1 cellular context compared by ENCODE assay signal in the genomic region with DNA sequence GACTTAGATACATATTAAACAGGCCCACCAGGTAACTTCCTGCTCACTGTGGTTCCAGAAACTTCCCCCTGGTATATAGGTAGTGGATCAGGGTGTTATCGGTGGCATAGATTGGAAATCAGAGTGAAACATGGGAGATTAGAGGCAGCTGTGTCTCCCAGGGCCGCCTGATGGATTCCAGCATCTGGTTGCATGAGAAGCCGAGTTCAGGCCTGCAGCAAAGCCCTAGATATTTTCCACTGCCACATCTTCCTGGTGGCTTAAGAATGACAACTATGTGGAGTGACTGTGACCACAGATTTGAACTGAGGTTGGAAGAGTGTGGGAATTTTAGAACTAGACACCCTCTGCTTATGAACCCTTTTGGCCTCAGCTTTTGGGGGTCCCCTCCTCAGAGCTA.
TF ChIP-seq lines count a peak whose summit lies in the region.

No MANE protein-coding gene starts in this region.

TF ChIP-seq in GM23338, 12 proteins besides CTCF, POLR2A, EP300 and RAD21 (continued from another document):
- TF ChIP-seq, protein P1, sequence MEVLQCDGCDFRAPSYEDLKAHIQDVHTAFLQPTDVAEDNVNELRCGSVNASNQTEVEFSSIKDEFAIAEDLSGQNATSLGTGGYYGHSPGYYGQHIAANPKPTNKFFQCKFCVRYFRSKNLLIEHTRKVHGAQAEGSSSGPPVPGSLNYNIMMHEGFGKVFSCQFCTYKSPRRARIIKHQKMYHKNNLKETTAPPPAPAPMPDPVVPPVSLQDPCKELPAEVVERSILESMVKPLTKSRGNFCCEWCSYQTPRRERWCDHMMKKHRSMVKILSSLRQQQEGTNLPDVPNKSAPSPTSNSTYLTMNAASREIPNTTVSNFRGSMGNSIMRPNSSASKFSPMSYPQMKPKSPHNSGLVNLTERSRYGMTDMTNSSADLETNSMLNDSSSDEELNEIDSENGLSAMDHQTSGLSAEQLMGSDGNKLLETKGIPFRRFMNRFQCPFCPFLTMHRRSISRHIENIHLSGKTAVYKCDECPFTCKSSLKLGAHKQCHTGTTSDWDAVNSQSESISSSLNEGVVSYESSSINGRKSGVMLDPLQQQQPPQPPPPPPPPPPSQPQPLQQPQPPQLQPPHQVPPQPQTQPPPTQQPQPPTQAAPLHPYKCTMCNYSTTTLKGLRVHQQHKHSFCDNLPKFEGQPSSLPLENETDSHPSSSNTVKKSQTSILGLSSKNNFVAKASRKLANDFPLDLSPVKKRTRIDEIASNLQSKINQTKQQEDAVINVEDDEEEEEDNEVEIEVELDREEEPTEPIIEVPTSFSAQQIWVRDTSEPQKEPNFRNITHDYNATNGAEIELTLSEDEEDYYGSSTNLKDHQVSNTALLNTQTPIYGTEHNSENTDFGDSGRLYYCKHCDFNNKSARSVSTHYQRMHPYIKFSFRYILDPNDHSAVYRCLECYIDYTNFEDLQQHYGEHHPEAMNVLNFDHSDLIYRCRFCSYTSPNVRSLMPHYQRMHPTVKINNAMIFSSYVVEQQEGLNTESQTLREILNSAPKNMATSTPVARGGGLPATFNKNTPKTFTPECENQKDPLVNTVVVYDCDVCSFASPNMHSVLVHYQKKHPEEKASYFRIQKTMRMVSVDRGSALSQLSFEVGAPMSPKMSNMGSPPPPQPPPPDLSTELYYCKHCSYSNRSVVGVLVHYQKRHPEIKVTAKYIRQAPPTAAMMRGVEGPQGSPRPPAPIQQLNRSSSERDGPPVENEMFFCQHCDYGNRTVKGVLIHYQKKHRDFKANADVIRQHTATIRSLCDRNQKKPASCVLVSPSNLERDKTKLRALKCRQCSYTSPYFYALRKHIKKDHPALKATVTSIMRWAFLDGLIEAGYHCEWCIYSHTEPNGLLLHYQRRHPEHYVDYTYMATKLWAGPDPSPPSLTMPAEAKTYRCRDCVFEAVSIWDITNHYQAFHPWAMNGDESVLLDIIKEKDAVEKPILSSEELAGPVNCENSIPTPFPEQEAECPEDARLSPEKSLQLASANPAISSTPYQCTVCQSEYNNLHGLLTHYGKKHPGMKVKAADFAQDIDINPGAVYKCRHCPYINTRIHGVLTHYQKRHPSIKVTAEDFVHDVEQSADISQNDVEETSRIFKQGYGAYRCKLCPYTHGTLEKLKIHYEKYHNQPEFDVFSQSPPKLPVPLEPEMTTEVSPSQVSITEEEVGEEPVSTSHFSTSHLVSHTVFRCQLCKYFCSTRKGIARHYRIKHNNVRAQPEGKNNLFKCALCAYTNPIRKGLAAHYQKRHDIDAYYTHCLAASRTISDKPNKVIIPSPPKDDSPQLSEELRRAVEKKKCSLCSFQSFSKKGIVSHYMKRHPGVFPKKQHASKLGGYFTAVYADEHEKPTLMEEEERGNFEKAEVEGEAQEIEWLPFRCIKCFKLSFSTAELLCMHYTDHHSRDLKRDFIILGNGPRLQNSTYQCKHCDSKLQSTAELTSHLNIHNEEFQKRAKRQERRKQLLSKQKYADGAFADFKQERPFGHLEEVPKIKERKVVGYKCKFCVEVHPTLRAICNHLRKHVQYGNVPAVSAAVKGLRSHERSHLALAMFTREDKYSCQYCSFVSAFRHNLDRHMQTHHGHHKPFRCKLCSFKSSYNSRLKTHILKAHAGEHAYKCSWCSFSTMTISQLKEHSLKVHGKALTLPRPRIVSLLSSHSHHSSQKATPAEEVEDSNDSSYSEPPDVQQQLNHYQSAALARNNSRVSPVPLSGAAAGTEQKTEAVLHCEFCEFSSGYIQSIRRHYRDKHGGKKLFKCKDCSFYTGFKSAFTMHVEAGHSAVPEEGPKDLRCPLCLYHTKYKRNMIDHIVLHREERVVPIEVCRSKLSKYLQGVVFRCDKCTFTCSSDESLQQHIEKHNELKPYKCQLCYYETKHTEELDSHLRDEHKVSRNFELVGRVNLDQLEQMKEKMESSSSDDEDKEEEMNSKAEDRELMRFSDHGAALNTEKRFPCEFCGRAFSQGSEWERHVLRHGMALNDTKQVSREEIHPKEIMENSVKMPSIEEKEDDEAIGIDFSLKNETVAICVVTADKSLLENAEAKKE (CRISPR knock-in tag; IDR thresholded peaks at IDR 0.05) = no peak
- no peak for TF ChIP-seq EZH2phosphoT487 (IDR thresholded peaks at IDR 0.05; ENCODE audit: unreplicated experiment)
